21 cellular contexts compared by ENCODE assay signal in genomic region chr2:232628466-232629200, GRCh38. TPM values are rescaled to one million over a fixed set of nuclear protein-coding genes. Genes with fewer than 3 reads are reported as not detected.
DNase-seq lines count a peak whose midpoint lies in the region; ATAC-seq, FAIRE-seq and TF ChIP-seq lines count a peak whose summit lies in the region.
"Had no signal": no experiment of that assay in that cellular context is flagged by ENCODE, and none has a peak within 500 bp of the region (broad histone marks: within the 10 kb centered on the region; RNA-seq: fewer than 3 reads in every experiment).

No MANE protein-coding gene starts in this region.

- H3K27ac ChIP-seq in breast epithelium (peak overlapping the region; percentile 2 to 44), mammary epithelial cell (ENCODE audit: insufficient read depth, low read depth, low read length) (no peak overlapping the region), left ventricle myocardium inferior (replicated peaks) (peak overlapping the region; percentile 82), vagina (peak overlapping the region; percentile 41), small intestine (ENCODE audit: low read depth in 1 of 2, low read length in 1 of 2) (peak overlapping the region in 1 of 2 donors; percentile 55)
- H3K27ac ChIP-seq: BLaER1 treated with 17β-estradiol and CSF1 and Interleukin-3, amounts not matched to agents 10 nM and 100 nM; thyroid gland had no signal

- CTCF ChIA-PET in mammary epithelial cell (lab: Charles Lee; ENCODE audit: low non-redundant PET) = no interaction called here

- peak overlapping the region; percentile 41 for H3K27ac Mint-ChIP-seq in osteocyte (ENCODE audit: unreplicated experiment)
- H3K27ac Mint-ChIP-seq: activated naive CD8-positive, alpha-beta T cell; endodermal cell; nephron progenitor cell had no signal

- H3K36me3 ChIP-seq in breast epithelium (no peaks in the 10 kb centered on the region), mammary epithelial cell (ENCODE audit: insufficient read depth, low read length) (no peaks in the 10 kb centered on the region), left ventricle myocardium inferior (no peaks in the 10 kb centered on the region), vagina (no peaks in the 10 kb centered on the region), small intestine (ENCODE audit: control insufficient read depth in 2 of 2, insufficient read depth in 2 of 2, low read length in 2 of 2) (no peaks in the 10 kb centered on the region)
- H3K36me3 ChIP-seq: BLaER1 treated with 17β-estradiol and CSF1 and Interleukin-3, amounts not matched to agents 10 nM and 100 nM; thyroid gland had no signal

- no peaks in the 10 kb centered on the region for H3K36me3 Mint-ChIP-seq in osteocyte (ENCODE audit: unreplicated experiment)
- H3K36me3 Mint-ChIP-seq: activated naive CD8-positive, alpha-beta T cell had no signal

- H3K4me1 ChIP-seq in breast epithelium (no peaks in the 10 kb centered on the region), mammary epithelial cell (ENCODE audit: insufficient read depth, low read length) (peaks cover 9% of the 10 kb centered on the region), left ventricle myocardium inferior (peaks cover 16% of the 10 kb centered on the region), vagina (peaks cover under 1% of the 10 kb centered on the region), small intestine (ENCODE audit: control insufficient read depth in 2 of 2, insufficient read depth in 1 of 2, low read depth in 1 of 2, low read length in 1 of 2) (peaks cover 0 to 3% of the 10 kb centered on the region in 2 donors)
- H3K4me1 ChIP-seq: thyroid gland had no signal

- TF ChIP-seq CTCF in breast epithelium (IDR thresholded peaks at IDR 0.05) = no peak
- no peak for TF ChIP-seq CTCF in mammary epithelial cell (conservative IDR thresholded peaks at IDR 0.05 in 1 of 2, IDR thresholded peaks at IDR 0.05 in 1 of 2; ENCODE audit: extremely low read depth in 1 of 2, insufficient read depth in 1 of 2, low read depth in 1 of 2, low read length in 2 of 2)
- no peak for TF ChIP-seq CTCF in left ventricle myocardium inferior (IDR thresholded peaks at IDR 0.05; ENCODE audit: borderline replicate concordance)
- no peak for TF ChIP-seq CTCF in osteocyte (IDR thresholded peaks at IDR 0.05)
- no peak for TF ChIP-seq CTCF in vagina (IDR thresholded peaks at IDR 0.05)

- no peaks in the 10 kb centered on the region for H3K9me3 Mint-ChIP-seq in osteocyte (ENCODE audit: unreplicated experiment)
- H3K9me3 Mint-ChIP-seq: endodermal cell, nephron progenitor cell had no signal

- no peaks in the 10 kb centered on the region for H3K27me3 Mint-ChIP-seq in osteocyte (ENCODE audit: unreplicated experiment)

- H3K9me3 ChIP-seq in breast epithelium = no peaks in the 10 kb centered on the region
- H3K9me3 ChIP-seq in mammary epithelial cell (replicated peaks; ENCODE audit: insufficient read depth, low read length) = no peaks in the 10 kb centered on the region
- H3K9me3 ChIP-seq in left ventricle myocardium inferior (replicated peaks) = no peaks in the 10 kb centered on the region
- no peaks in the 10 kb centered on the region for H3K9me3 ChIP-seq in vagina
- H3K9me3 ChIP-seq in small intestine (ENCODE audit: control insufficient read depth, low read depth) = no peaks in the 10 kb centered on the region
- H3K9me3 ChIP-seq: BLaER1 treated with 17β-estradiol and CSF1 and Interleukin-3, amounts not matched to agents 10 nM and 100 nM; thyroid gland had no signal

- H3K9ac ChIP-seq in mammary epithelial cell (ENCODE audit: insufficient read depth, low read length) = no peak overlapping the region
- H3K9ac ChIP-seq: BLaER1 treated with 17β-estradiol and CSF1 and Interleukin-3, amounts not matched to agents 10 nM and 100 nM had no signal

- H3K79me2 ChIP-seq in mammary epithelial cell (ENCODE audit: insufficient read depth, low read length) = no peaks in the 10 kb centered on the region

- no peak for ATAC-seq in GM21447 (IDR thresholded peaks at IDR 0.05; ENCODE audit: unreplicated experiment)

- DNase-seq in breast epithelium (ENCODE audit: low spot score in 2 of 2) (no peak), mammary epithelial cell (no peak), left ventricle myocardium inferior (peak; percentile 81), osteocyte (ENCODE audit: extremely low spot score, unreplicated experiment) (no peak), vagina (ENCODE audit: extremely low spot score in 2 of 2) (no peak), CD1c-positive myeloid dendritic cell (ENCODE audit: extremely low spot score) (no peak), small intestine (no peak)
- DNase-seq: 8988T; activated T-cell treated with anti-CD3 and anti-CD28 coated beads, Interleukin-2, amount 50 U/mL, for 1 hour; central memory CD4-positive, alpha-beta T cell; DMS53; endodermal cell; mesendoderm; nephron progenitor cell; stimulated activated CD4-positive, alpha-beta T cell treated with anti-CD3 and anti-CD28 coated beads, Interleukin-4, amount 100 ng/mL, for 1 hour; thyroid gland had no signal

- intact Hi-C loops in breast epithelium (cut with DNase I; ENCODE audit: low total_unique reads) = no loop called here
- intact Hi-C loops in mammary epithelial cell (cut with micrococcal nuclease) = no loop called here
- intact Hi-C loops in left ventricle myocardium inferior (cut with micrococcal nuclease) = no loop called here
- intact Hi-C loops in vagina (cut with DNase I) = no loop called here

- H3K27me3 ChIP-seq in breast epithelium (no peaks in the 10 kb centered on the region), mammary epithelial cell (ENCODE audit: insufficient read depth, low read length) (peaks cover 10% of the 10 kb centered on the region), left ventricle myocardium inferior (ENCODE audit: low read depth) (peaks cover 44% of the 10 kb centered on the region), vagina (no peaks in the 10 kb centered on the region), small intestine (ENCODE audit: control insufficient read depth in 2 of 2, insufficient read depth in 2 of 2, low read length in 2 of 2) (peaks cover 3 to 9% of the 10 kb centered on the region in 2 donors)
- H3K27me3 ChIP-seq: thyroid gland had no signal

- H3K4me1 Mint-ChIP-seq in osteocyte (ENCODE audit: unreplicated experiment) = peaks cover 44% of the 10 kb centered on the region
- H3K4me1 Mint-ChIP-seq: endodermal cell had no signal

- H3K4me3 Mint-ChIP-seq in osteocyte (ENCODE audit: unreplicated experiment) = no peak overlapping the region
- H3K4me3 Mint-ChIP-seq: activated naive CD8-positive, alpha-beta T cell; endodermal cell; nephron progenitor cell had no signal

- TF ChIP-seq POLR2A in breast epithelium (IDR thresholded peaks at IDR 0.05) (no peak), vagina (IDR thresholded peaks at IDR 0.05) (no peak)

- no TSS peak for BruUV-seq in mammary epithelial cell (replicated peaks; lab: Mats Ljungman, UMichigan)

- dilution Hi-C loops in mammary epithelial cell (cut with HindIII; ENCODE audit: low sequenced_read_pairs) = no loop called here

- WGBS in mammary epithelial cell (ENCODE audit: low coverage, missing lambda C conversion rate) = 87% methylated on average over 11 of the region's 11 CpGs
- 72 to 93% (median 82%) methylated on average over 11 of the region's 11 CpGs for WGBS in small intestine, 3 donors

- FAIRE-seq in small intestine (lab: Jason Lieb, UNC) = no peak
- FAIRE-seq: RCC 7860, TTC549 had no signal

- H2AFZ ChIP-seq in mammary epithelial cell (ENCODE audit: low read depth, low read length) = no peak overlapping the region

- H3K4me3 ChIP-seq in breast epithelium (no peak overlapping the region), mammary epithelial cell (replicated peaks in 1 of 3; ENCODE audit: insufficient read depth in 1 of 3, low read depth in 2 of 3, low read length in 3 of 3) (no peak overlapping the region), left ventricle myocardium inferior (no peak overlapping the region), vagina (no peak overlapping the region), small intestine (ENCODE audit: low read depth in 1 of 2, low read length in 2 of 2) (no peak overlapping the region)
- H3K4me3 ChIP-seq: BLaER1 treated with 17β-estradiol and CSF1 and Interleukin-3, amounts not matched to agents 10 nM and 100 nM; thyroid gland had no signal

- H4K20me1 ChIP-seq in mammary epithelial cell (ENCODE audit: insufficient read depth, low read length) = no peaks in the 10 kb centered on the region

- no peak overlapping the region for H3K4me2 ChIP-seq in mammary epithelial cell (ENCODE audit: insufficient read depth, low read depth, low read length)
- H3K4me2 ChIP-seq: BLaER1 treated with 17β-estradiol and CSF1 and Interleukin-3, amounts not matched to agents 10 nM and 100 nM had no signal

- in situ Hi-C loops in mammary epithelial cell (cut with MboI; ENCODE audit: low sequenced_read_pairs in 2 of 2) = no loop called here

RNA-seq across cellular contexts. Expression of gene EFHD1, which starts 4.8 kb away (rescaled TPM):
- total RNA-seq in breast epithelium = 10 to 100 TPM; 31.0 to 67.2 (median 52.8) TPM
- total RNA-seq in mammary epithelial cell = 1 to 10 TPM in 1 of 2 donors, under 1 TPM in 1; 0.87 to 2.0 TPM
- polyA plus RNA-seq in mammary epithelial cell = 1.1 TPM
- not detected for polyA minus RNA-seq in mammary epithelial cell
- 29.7 TPM for total RNA-seq in left ventricle myocardium inferior
- 106 and 114 TPM in 2 replicates for total RNA-seq in osteocyte
- total RNA-seq in vagina = 22.6 TPM
- polyA plus RNA-seq in small intestine = 1 to 10 TPM in 2 of 3 donors, under 1 TPM in 1; 0.45 to 8.5 (median 6.5) TPM
